8 cellular contexts compared by ENCODE assay signal in the genomic region with DNA sequence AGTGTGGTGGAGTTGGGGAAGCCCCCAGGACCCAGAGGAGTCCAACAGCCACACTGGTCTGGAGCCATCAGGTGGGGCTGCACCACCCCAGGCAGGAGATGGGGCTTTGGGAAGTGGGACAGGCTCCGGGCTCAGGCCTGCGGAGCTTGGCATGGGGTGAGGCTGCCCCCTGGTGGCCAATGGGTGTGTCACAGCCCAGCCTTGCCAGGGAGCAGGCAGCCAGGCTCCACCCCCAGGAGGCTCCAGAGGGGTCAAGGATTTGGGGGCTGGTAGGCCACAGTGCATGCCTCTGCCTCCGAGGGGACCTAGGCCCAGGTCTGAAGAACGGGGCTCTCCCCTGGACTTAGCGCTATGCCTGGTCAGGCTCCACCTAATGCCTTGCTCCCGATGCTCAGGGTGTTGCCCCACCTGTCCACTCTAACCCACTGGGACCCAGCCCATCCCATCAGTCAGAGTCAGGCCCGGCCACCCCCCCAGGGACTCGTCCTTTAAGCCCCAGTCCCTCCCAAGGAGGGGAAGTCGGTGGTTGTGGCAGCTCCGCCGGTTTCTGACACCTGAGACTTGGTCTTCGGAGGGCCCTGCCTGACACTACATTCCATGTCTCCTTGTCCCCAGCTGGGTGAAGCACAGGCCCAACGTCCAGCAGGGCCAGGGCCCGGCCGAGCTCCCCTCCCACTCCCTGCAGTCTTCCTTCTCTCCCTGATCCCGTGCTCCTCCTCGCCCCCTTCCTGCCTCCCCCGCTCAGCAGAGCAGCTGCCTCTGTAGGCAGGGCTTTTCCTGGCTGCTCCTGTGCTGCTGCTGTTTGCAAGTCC. TPM values are rescaled to one million over a fixed set of nuclear protein-coding genes. Genes with fewer than 3 reads are reported as not detected.
DNase-seq lines count a peak whose midpoint lies in the region; ATAC-seq, FAIRE-seq and TF ChIP-seq lines count a peak whose summit lies in the region.

No MANE protein-coding gene starts in this region.

- peak overlapping the region; percentile 5 for H2AFZ ChIP-seq in osteoblast (ENCODE audit: low read length)

- no peaks in the 10 kb centered on the region for H3K79me2 ChIP-seq in osteoblast (ENCODE audit: insufficient read depth, low read length)

- H3K4me3 ChIP-seq in AG09309 (ENCODE audit: control insufficient read depth, low read depth, low read length), result no peak overlapping the region
- no peak overlapping the region for H3K4me3 ChIP-seq in osteoblast (ENCODE audit: insufficient read depth, low read length)
- H3K4me3 ChIP-seq in suprapubic skin, result no peak overlapping the region

- H3K36me3 ChIP-seq in osteoblast (ENCODE audit: insufficient read depth, low read length) (no peaks in the 10 kb centered on the region), suprapubic skin (no peaks in the 10 kb centered on the region)

- H3K4me1 ChIP-seq in osteoblast (ENCODE audit: insufficient read depth, low read length), result no peaks in the 10 kb centered on the region
- H3K4me1 ChIP-seq in suprapubic skin, result peaks cover 33% of the 10 kb centered on the region

- WGBS in suprapubic skin, result 38% methylated on average over 13 of the region's 18 CpGs

- no peak for TF ChIP-seq EP300 in suprapubic skin (IDR thresholded peaks at IDR 0.05)

- H3K27me3 ChIP-seq in osteoblast (ENCODE audit: insufficient read depth, low read length) (no peaks in the 10 kb centered on the region), suprapubic skin (no peaks in the 10 kb centered on the region)

- TF ChIP-seq POLR2A in GM18505 (IDR thresholded peaks at IDR 0.05; ENCODE audit: borderline replicate concordance, extremely low read depth, insufficient read depth, insufficient read length), result no peak
- TF ChIP-seq POLR2A in suprapubic skin (IDR thresholded peaks at IDR 0.05), result no peak

- TF ChIP-seq CTCF in AG09309 (IDR thresholded peaks at IDR 0.05; ENCODE audit: control insufficient read depth, insufficient read depth, low read depth, low read length, missing control alignments), result peak; percentile 98
- peak; percentile 95 for TF ChIP-seq CTCF in osteoblast (IDR thresholded peaks at IDR 0.05; ENCODE audit: extremely low read depth, low read depth, low read length)
- peak; percentile 97 for TF ChIP-seq CTCF in suprapubic skin (IDR thresholded peaks at IDR 0.05)

- H4K20me1 ChIP-seq in osteoblast (ENCODE audit: insufficient read depth, low read length), result no peaks in the 10 kb centered on the region

- no peak overlapping the region for H3K27ac ChIP-seq in osteoblast (ENCODE audit: low read depth, low read length)
- H3K27ac ChIP-seq in suprapubic skin, result no peak overlapping the region

- FAIRE-seq in RCC 7860 (lab: Jason Lieb, UNC), result no peak

- peak; percentile 73 for ATAC-seq in GM18505 (IDR thresholded peaks at IDR 0.05; ENCODE audit: unreplicated experiment)
- ATAC-seq in HG03175 (IDR thresholded peaks at IDR 0.05; ENCODE audit: unreplicated experiment), result peak; percentile 81

- no peaks in the 10 kb centered on the region for H3K9me3 ChIP-seq in osteoblast (ENCODE audit: low read depth, low read length)
- H3K9me3 ChIP-seq in suprapubic skin, result no peaks in the 10 kb centered on the region

- DNase-seq in AG09309 (ENCODE audit: low read depth) (no peak), RCC 7860 (ENCODE audit: low spot score) (peak; percentile 32), foreskin melanocyte (peak; percentile 32), osteoblast (ENCODE audit: insufficient read length, low spot score, missing footprints) (peak; percentile 98), suprapubic skin (ENCODE audit: low spot score in 2 of 2) (peak; percentile 85 to 88)
- peak; percentile 71 for DNase-seq in activated T-helper 9 cell treated with anti-CD3 and anti-CD28 coated beads, Interleukin-2, amount 50 U/mL, for 16 hours (ENCODE audit: low read depth)

- peak overlapping the region; percentile 38 for H3K4me2 ChIP-seq in osteoblast (ENCODE audit: insufficient read depth, low read length)

RNA-seq across cellular contexts. Expression of gene SAMD8, which starts 11.3 kb away (rescaled TPM):
- total RNA-seq in osteoblast, result 30.6 and 31.5 TPM in 2 replicates
- 10 to 100 TPM; 20.3 to 29.1 (median 22.8) TPM for total RNA-seq in suprapubic skin
